ENCODE assay signal across 8 cellular contexts in the genomic region with DNA sequence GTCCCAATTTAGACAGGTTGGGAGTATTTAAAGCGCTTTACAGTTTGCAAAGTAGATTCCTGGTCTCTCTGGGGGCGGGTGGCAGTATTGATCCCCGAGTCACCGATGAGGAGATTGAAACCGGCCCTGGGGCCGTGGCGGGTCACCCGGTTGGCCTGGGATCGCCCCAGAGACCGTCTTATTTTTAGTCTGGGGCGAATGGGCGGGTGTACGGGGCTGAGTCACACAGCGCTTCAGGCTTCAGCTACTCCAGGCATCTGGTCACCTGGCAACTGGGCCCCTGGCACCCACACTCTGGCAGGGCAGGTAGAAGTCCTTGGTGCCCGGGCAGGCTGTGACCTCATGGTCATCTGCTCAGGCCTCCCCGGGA. TPM values are rescaled to one million over a fixed set of nuclear protein-coding genes. Genes with fewer than 3 reads are reported as not detected.
A peak's percentile ranks its signal among the peaks of the same experiment; 100 is the strongest.
DNase-seq lines count a peak whose midpoint lies in the region; ATAC-seq and TF ChIP-seq lines count a peak whose summit lies in the region.

No MANE protein-coding gene starts in this region.

- H3K79me2 ChIP-seq in smooth muscle cell (ENCODE audit: low read depth), result peaks cover 35% of the 10 kb centered on the region

- peak overlapping the region; percentile 97 for H3K4me2 ChIP-seq in smooth muscle cell

- ATAC-seq in GM19452 (IDR thresholded peaks at IDR 0.05; ENCODE audit: unreplicated experiment) (peak; percentile 14), GM18858 (IDR thresholded peaks at IDR 0.05; ENCODE audit: unreplicated experiment) (no peak), GM18520 (IDR thresholded peaks at IDR 0.05; ENCODE audit: unreplicated experiment) (no peak)

- H3K4me1 Mint-ChIP-seq in brain, result peaks cover 35% of the 10 kb centered on the region

- POLR2A ChIA-PET in BJ (lab: Charles Lee), result interaction anchor here (0.6 kb wide), 1 partner anchor 41 kb away, joined by 4 read pairs; no protein-coding TSS in a partner anchor

- CTCF ChIA-PET in BJ (lab: Yijun Ruan, JAX), result interaction anchor here (1.2 to 1.7 kb wide), 2 partner anchors 14 to 27 kb away, joined by 3 read pairs; no protein-coding TSS in a partner anchor

- H4K20me1 ChIP-seq in smooth muscle cell (ENCODE audit: low read depth), result peaks cover 37% of the 10 kb centered on the region

- peak overlapping the region; percentile 98 for H3K27ac ChIP-seq in smooth muscle cell (ENCODE audit: low read depth)

- peaks cover 6% of the 10 kb centered on the region for H3K27me3 Mint-ChIP-seq in brain

- peaks cover 19% of the 10 kb centered on the region for H3K4me1 ChIP-seq in smooth muscle cell (ENCODE audit: low read depth)

- H3K27me3 ChIP-seq in BJ (ENCODE audit: control insufficient read depth, insufficient read depth, low read length), result no peaks in the 10 kb centered on the region
- no peaks in the 10 kb centered on the region for H3K27me3 ChIP-seq in smooth muscle cell (ENCODE audit: low read depth)

- H3F3A ChIP-seq in smooth muscle cell (ENCODE audit: low read depth), result peaks cover 10% of the 10 kb centered on the region

- WGBS in smooth muscle cell (ENCODE audit: low lambda C conversion rate), result 6% methylated on average over 16 of the region's 16 CpGs

- H3K4me3 ChIP-seq in BJ (ENCODE audit: low read depth, low read length) (peak overlapping the region; percentile 80), iPS-18c (ENCODE audit: insufficient read depth, low read depth, low read length) (peak overlapping the region; percentile 99), smooth muscle cell (peak overlapping the region; percentile 96)

- H3K27ac Mint-ChIP-seq in brain, result peak overlapping the region; percentile 32 to 86 (median 72)

- H3K9ac ChIP-seq in smooth muscle cell (ENCODE audit: low read depth), result peak overlapping the region; percentile 98

- no peaks in the 10 kb centered on the region for H3K9me3 Mint-ChIP-seq in brain

- H2AFZ ChIP-seq in smooth muscle cell (ENCODE audit: low read depth), result peak overlapping the region; percentile 68

- H3K36me3 Mint-ChIP-seq in brain, result peaks cover 5% of the 10 kb centered on the region

- DNase-seq in BJ (ENCODE audit: low read depth), result no peak
- DNase-seq in OCI-M1 (lab: John Stamatoyannopoulos, UW), result peak; percentile 47
- no peak for DNase-seq in smooth muscle cell (lab: John Stamatoyannopoulos, UW; ENCODE audit: unreplicated experiment)

- H3K36me3 ChIP-seq in BJ (ENCODE audit: control insufficient read depth, insufficient read depth, low read length) (peaks cover 33% of the 10 kb centered on the region), smooth muscle cell (ENCODE audit: low read depth) (no peaks in the 10 kb centered on the region)

- H3K9me3 ChIP-seq in iPS-18c (ENCODE audit: control insufficient read depth, insufficient read depth, low read length), result no peaks in the 10 kb centered on the region
- no peaks in the 10 kb centered on the region for H3K9me3 ChIP-seq in smooth muscle cell (replicated peaks; ENCODE audit: low read depth)

- TF ChIP-seq CTCF in BJ (IDR thresholded peaks at IDR 0.05; ENCODE audit: insufficient read depth, low read depth, low read length) (no peak), brain (conservative IDR thresholded peaks at IDR 0.05) (no peak), smooth muscle cell (IDR thresholded peaks at IDR 0.05; ENCODE audit: borderline replicate concordance, insufficient read depth, poor library complexity, severe bottlenecking) (no peak)

- peak overlapping the region; percentile 84 to 89 (median 86) for H3K4me3 Mint-ChIP-seq in brain

RNA-seq across cellular contexts. Expression of a gene that starts 0.7 kb away (rescaled TPM):
- polyA plus RNA-seq in BJ (2011; rRNA removed), result 6.8 and 12.0 TPM in 2 replicates
- 9.3 and 10.8 TPM in 2 replicates for polyA minus RNA-seq in BJ (2011; rRNA and poly(A)+ RNA removed)
- 13.5 TPM for polyA plus RNA-seq in brain (ENCODE audit: insufficient read depth, low read depth, low replicate concordance)
- total RNA-seq in smooth muscle cell, result 10.4 and 12.0 TPM in 2 replicates
- 13.5 and 14.3 TPM in 2 replicates for polyA plus RNA-seq in smooth muscle cell

RNA-seq across cellular contexts. Expression of a gene that starts 2.6 kb away (rescaled TPM):
- 263 and 425 TPM in 2 replicates for polyA plus RNA-seq in BJ (2011; rRNA removed)
- 320 and 552 TPM in 2 replicates for polyA minus RNA-seq in BJ (2011; rRNA and poly(A)+ RNA removed)
- 129 TPM for polyA plus RNA-seq in brain (ENCODE audit: insufficient read depth, low read depth, low replicate concordance)
- total RNA-seq in smooth muscle cell, result 132 and 149 TPM in 2 replicates
- 188 and 210 TPM in 2 replicates for polyA plus RNA-seq in smooth muscle cell

RNA-seq across cellular contexts. Expression of a gene that starts 35.7 kb away (rescaled TPM):
- polyA plus RNA-seq in BJ (2011; rRNA removed) (19.8 and 38.9 TPM in 2 replicates), brain (ENCODE audit: insufficient read depth, low read depth, low replicate concordance) (71.6 TPM), smooth muscle cell (6.7 and 8.5 TPM in 2 replicates)
- polyA minus RNA-seq in BJ (2011; rRNA and poly(A)+ RNA removed), result 27.3 and 38.1 TPM in 2 replicates
- total RNA-seq in smooth muscle cell, result 37.3 and 37.7 TPM in 2 replicates

RNA-seq across cellular contexts. Expression of a gene that starts 53.7 kb away (rescaled TPM):
- polyA plus RNA-seq in BJ (2011; rRNA removed) (10.2 and 13.0 TPM in 2 replicates), brain (ENCODE audit: insufficient read depth, low read depth, low replicate concordance) (31.1 TPM), smooth muscle cell (14.6 and 22.9 TPM in 2 replicates)
- 12.9 and 20.9 TPM in 2 replicates for polyA minus RNA-seq in BJ (2011; rRNA and poly(A)+ RNA removed)
- total RNA-seq in smooth muscle cell, result 19.9 and 40.9 TPM in 2 replicates

RNA-seq across cellular contexts. Expression of a gene that starts 54.0 kb away (rescaled TPM):
- polyA plus RNA-seq in BJ (2011; rRNA removed) (6.8 and 9.2 TPM in 2 replicates), brain (ENCODE audit: insufficient read depth, low read depth, low replicate concordance) (10.3 TPM), smooth muscle cell (3.3 and 4.5 TPM in 2 replicates)
- 10.0 and 10.1 TPM in 2 replicates for polyA minus RNA-seq in BJ (2011; rRNA and poly(A)+ RNA removed)
- total RNA-seq in smooth muscle cell, result 10.4 and 12.6 TPM in 2 replicates
